In genomic region chr14:104672119-104672518, GRCh38 we compare ENCODE assay signal across 1 cellular context. TPM values are rescaled to one million over a fixed set of nuclear protein-coding genes. Genes with fewer than 3 reads are reported as not detected.
"Had no signal": no experiment of that assay in that cellular context is flagged by ENCODE, and none has a peak within 500 bp of the region (broad histone marks: within the 10 kb centered on the region; RNA-seq: fewer than 3 reads in every experiment).

No MANE protein-coding gene starts in this region.

RNA-seq across cellular contexts. Expression of gene ADSS1, which starts 51.9 kb away (rescaled TPM):
- polyA plus RNA-seq: IgD-negative memory B cell had no signal
